ENCODE assay signal across 21 cellular contexts in the genomic region with DNA sequence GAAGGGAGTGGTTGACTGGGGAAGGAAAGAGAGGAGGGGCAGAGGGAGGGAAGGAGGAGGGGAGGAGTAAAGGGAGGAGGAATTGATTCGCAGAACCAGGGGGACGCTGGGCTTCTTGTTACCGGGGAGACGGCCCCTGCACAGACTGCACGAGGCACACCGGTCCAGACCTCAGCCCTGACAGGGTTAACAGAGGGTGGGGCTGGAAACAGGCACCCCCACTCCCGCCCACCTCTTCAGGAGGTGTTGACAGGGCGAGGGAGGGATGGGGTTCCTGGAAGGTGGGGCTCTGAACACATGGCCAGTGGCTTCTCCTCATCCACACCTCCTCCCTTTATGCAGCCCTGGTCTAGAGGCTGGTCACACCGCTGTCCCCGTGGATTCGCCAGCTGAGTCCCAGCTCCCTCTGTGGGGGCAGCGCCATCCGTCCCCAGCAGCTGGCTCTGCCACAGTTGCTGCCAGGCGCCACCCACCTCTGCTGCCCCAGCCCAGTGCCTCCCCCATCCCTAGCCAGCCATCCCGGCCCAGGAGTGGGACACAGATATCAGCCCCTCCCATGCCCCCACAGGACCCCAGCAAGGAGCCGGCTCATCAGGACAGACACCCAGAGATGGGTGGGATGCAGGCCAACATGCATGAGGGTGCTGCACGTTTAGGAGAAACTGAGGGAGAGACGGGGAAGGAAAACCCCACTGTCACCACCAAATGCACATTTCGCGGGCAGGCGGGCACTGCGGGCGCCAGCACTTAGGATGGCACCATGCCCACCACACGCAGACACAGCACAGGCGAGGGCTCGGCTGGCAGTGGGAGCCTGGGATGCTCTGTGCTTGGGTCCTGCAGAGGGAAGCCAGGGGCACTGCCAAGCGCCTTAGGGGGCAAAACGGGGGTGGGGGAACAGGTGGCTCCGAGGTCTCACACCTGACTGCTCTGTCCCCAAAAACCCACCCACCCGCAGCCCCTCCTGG.
DNase-seq lines count a peak whose midpoint lies in the region; ATAC-seq, FAIRE-seq and TF ChIP-seq lines count a peak whose summit lies in the region.
"Had no signal": no experiment of that assay in that cellular context is flagged by ENCODE, and none has a peak within 500 bp of the region (broad histone marks: within the 10 kb centered on the region; RNA-seq: fewer than 3 reads in every experiment).

No MANE protein-coding gene starts in this region.

- no peak overlapping the region for H3K4me3 Mint-ChIP-seq in activated CD4-positive, alpha-beta T cell treated with anti-CD3 and anti-CD28 coated beads for 36 hours
- no peak overlapping the region for H3K4me3 Mint-ChIP-seq in WTC11
- H3K4me3 Mint-ChIP-seq: brain; stimulated activated effector memory CD8-positive, alpha-beta T cell treated with anti-CD3 and anti-CD28 coated beads, Interleukin-12 subunit alpha, Interleukin-12 subunit beta, amount 100 ng/mL, for 72 hours had no signal

- H3K27ac ChIP-seq in kidney (ENCODE audit: low read depth in 2 of 2, low read length in 2 of 2) (no peak overlapping the region), uterus (no peak overlapping the region)
- H3K27ac ChIP-seq: thyroid gland had no signal

- no peaks in the 10 kb centered on the region for H3K4me1 Mint-ChIP-seq in activated CD4-positive, alpha-beta T cell treated with anti-CD3 and anti-CD28 coated beads for 36 hours
- 0 out of 2 replicates have a peak, but pooled peaks cover 7% of the 10 kb centered on the region for H3K4me1 Mint-ChIP-seq in WTC11
- H3K4me1 Mint-ChIP-seq: stimulated activated effector memory CD8-positive, alpha-beta T cell treated with anti-CD3 and anti-CD28 coated beads, Interleukin-12 subunit alpha, Interleukin-12 subunit beta, amount 100 ng/mL, for 72 hours had no signal

- no peaks in the 10 kb centered on the region for H3K9me3 ChIP-seq in kidney (ENCODE audit: control insufficient read depth in 1 of 2, low read length in 2 of 2)
- H3K9me3 ChIP-seq in uterus: no peaks in the 10 kb centered on the region
- H3K9me3 ChIP-seq: thyroid gland had no signal

- H3K4me3 ChIP-seq in kidney (ENCODE audit: low read length in 2 of 2) (no peak overlapping the region), uterus (no peak overlapping the region)
- H3K4me3 ChIP-seq: lung, thyroid gland had no signal

- DNase-seq in activated CD4-positive, alpha-beta T cell treated with anti-CD3 and anti-CD28 coated beads for 36 hours: no peak
- no peak for DNase-seq in activated CD4-positive, alpha-beta T cell treated with anti-CD3 and anti-CD28 coated beads, Interleukin-2, amount 50 U/mL, for 4 hours
- DNase-seq in WTC11 (ENCODE audit: low spot score) (no peak), kidney (peak; percentile 64), sciatic nerve (ENCODE audit: low spot score) (no peak), uterus (no peak), NCI-H2196 treated with DMSO at 0.1 percent for 48 hours (lab: John Stamatoyannopoulos, UW; ENCODE audit: unreplicated experiment) (no peak)
- DNase-seq: activated CD4-positive, alpha-beta T cell treated with anti-CD3 and anti-CD28 coated beads for 4 hours; activated CD8-positive, alpha-beta memory T cell treated with anti-CD3 and anti-CD28 coated beads, Interleukin-2, amount 50 U/mL, for 48 hours; GDM1; KG1; MV-4-11; NCI-H2029 treated with DMSO at 0.1 percent for 48 hours; NCI-H524 treated with DMSO at 0.1 percent for 48 hours; thyroid gland had no signal

- CTCF ChIA-PET in activated CD4-positive, alpha-beta T cell treated with anti-CD3 and anti-CD28 coated beads for 36 hours (lab: Charles Lee): interaction anchor here (0.6 kb wide), 2 partner anchors 10 to 397 kb away, joined by 3 read pairs; no protein-coding TSS in a partner anchor
- CTCF ChIA-PET in WTC11 (lab: Charles Lee): interaction anchor here (1.6 kb wide), 1 partner anchor 15 kb away, joined by 4 read pairs; no protein-coding TSS in a partner anchor

- no peak for TF ChIP-seq POLR2A in uterus (IDR thresholded peaks at IDR 0.05)

- no peaks in the 10 kb centered on the region for H3K9me3 Mint-ChIP-seq in activated CD4-positive, alpha-beta T cell treated with anti-CD3 and anti-CD28 coated beads for 36 hours (ENCODE audit: low read depth)
- no peaks in the 10 kb centered on the region for H3K9me3 Mint-ChIP-seq in WTC11
- H3K9me3 Mint-ChIP-seq: brain; stimulated activated effector memory CD8-positive, alpha-beta T cell treated with anti-CD3 and anti-CD28 coated beads, Interleukin-12 subunit alpha, Interleukin-12 subunit beta, amount 100 ng/mL, for 72 hours had no signal

- H3K27me3 ChIP-seq in uterus: peaks cover 0 to 12% of the 10 kb centered on the region in 2 donors
- H3K27me3 ChIP-seq: thyroid gland had no signal

- ATAC-seq in activated CD4-positive, alpha-beta T cell treated with anti-CD3 and anti-CD28 coated beads for 36 hours: peak; percentile 12
- ATAC-seq in WTC11 (peak; percentile 74), sciatic nerve (peak; percentile 10), GM21576 (IDR thresholded peaks at IDR 0.05; ENCODE audit: unreplicated experiment) (no peak)
- ATAC-seq: Right ventricle myocardium inferior; stimulated activated effector memory CD8-positive, alpha-beta T cell treated with anti-CD3 and anti-CD28 coated beads, Interleukin-12 subunit alpha, Interleukin-12 subunit beta, amount 100 ng/mL, for 72 hours had no signal

- TF ChIP-seq CTCF in WTC11 (IDR thresholded peaks at IDR 0.05) (no peak), kidney (IDR thresholded peaks at IDR 0.05; ENCODE audit: borderline replicate concordance, extremely low read depth, insufficient read depth) (no peak), uterus (IDR thresholded peaks at IDR 0.05) (no peak)

- H3K36me3 ChIP-seq in kidney (ENCODE audit: control insufficient read depth in 1 of 2, insufficient read depth in 2 of 2, low read length in 2 of 2): no peaks in the 10 kb centered on the region
- H3K36me3 ChIP-seq in uterus: no peaks in the 10 kb centered on the region
- H3K36me3 ChIP-seq: thyroid gland had no signal

- H3K36me3 Mint-ChIP-seq in activated CD4-positive, alpha-beta T cell treated with anti-CD3 and anti-CD28 coated beads for 36 hours (ENCODE audit: low read depth): no peaks in the 10 kb centered on the region
- no peaks in the 10 kb centered on the region for H3K36me3 Mint-ChIP-seq in WTC11
- H3K36me3 Mint-ChIP-seq: stimulated activated effector memory CD8-positive, alpha-beta T cell treated with anti-CD3 and anti-CD28 coated beads, Interleukin-12 subunit alpha, Interleukin-12 subunit beta, amount 100 ng/mL, for 72 hours had no signal

- no peak for FAIRE-seq in kidney (lab: Jason Lieb, UNC)
- FAIRE-seq: islet of Langerhans had no signal

- intact Hi-C loops in activated CD4-positive, alpha-beta T cell treated with anti-CD3 and anti-CD28 coated beads for 36 hours (cut with DNase I, micrococcal nuclease): no loop called here
- intact Hi-C loops in kidney (cut with DNase I) (no loop called here), sciatic nerve (cut with DNase I) (no loop called here), uterus (cut with DNase I; ENCODE audit: low total_unique reads) (no loop called here)

- H3K4me1 ChIP-seq in kidney (ENCODE audit: control insufficient read depth in 1 of 2, insufficient read depth in 1 of 2, low read depth in 1 of 2, low read length in 2 of 2) (no peaks in the 10 kb centered on the region), uterus (no peaks in the 10 kb centered on the region)

- H3K27me3 Mint-ChIP-seq in activated CD4-positive, alpha-beta T cell treated with anti-CD3 and anti-CD28 coated beads for 36 hours: no peaks in the 10 kb centered on the region
- no peaks in the 10 kb centered on the region for H3K27me3 Mint-ChIP-seq in WTC11 (ENCODE audit: low read depth)
- H3K27me3 Mint-ChIP-seq: brain had no signal

- POLR2A ChIA-PET in activated CD4-positive, alpha-beta T cell treated with anti-CD3 and anti-CD28 coated beads for 36 hours (lab: Charles Lee): no interaction called here
- POLR2A ChIA-PET in WTC11 (lab: Charles Lee): no interaction called here

- H3K9ac ChIP-seq in kidney (ENCODE audit: low read length in 2 of 2): no peak overlapping the region

- no peak overlapping the region for H3K27ac Mint-ChIP-seq in activated CD4-positive, alpha-beta T cell treated with anti-CD3 and anti-CD28 coated beads for 36 hours
- no peak overlapping the region for H3K27ac Mint-ChIP-seq in WTC11
- H3K27ac Mint-ChIP-seq: brain; stimulated activated effector memory CD8-positive, alpha-beta T cell treated with anti-CD3 and anti-CD28 coated beads, Interleukin-12 subunit alpha, Interleukin-12 subunit beta, amount 100 ng/mL, for 72 hours had no signal

TF ChIP-seq in WTC11, 78 proteins besides CTCF, POLR2A, EP300 and RAD21:
- TF ChIP-seq KAT7 (CRISPR knock-in tag; IDR thresholded peaks at IDR 0.05; ENCODE audit: borderline replicate concordance) (no peak), ZNF263 (CRISPR knock-in tag; IDR thresholded peaks at IDR 0.05; ENCODE audit: low read depth) (peak; percentile 88), NR3C1 (CRISPR knock-in tag; conservative IDR thresholded peaks at IDR 0.05; ENCODE audit: low read depth) (no peak), NR1H2 (CRISPR knock-in tag; IDR thresholded peaks at IDR 0.05) (no peak)
TF ChIP-seq in WTC11: peak in this region for 1.
